ENCODE assay signal across 11 cellular contexts in the genomic region with DNA sequence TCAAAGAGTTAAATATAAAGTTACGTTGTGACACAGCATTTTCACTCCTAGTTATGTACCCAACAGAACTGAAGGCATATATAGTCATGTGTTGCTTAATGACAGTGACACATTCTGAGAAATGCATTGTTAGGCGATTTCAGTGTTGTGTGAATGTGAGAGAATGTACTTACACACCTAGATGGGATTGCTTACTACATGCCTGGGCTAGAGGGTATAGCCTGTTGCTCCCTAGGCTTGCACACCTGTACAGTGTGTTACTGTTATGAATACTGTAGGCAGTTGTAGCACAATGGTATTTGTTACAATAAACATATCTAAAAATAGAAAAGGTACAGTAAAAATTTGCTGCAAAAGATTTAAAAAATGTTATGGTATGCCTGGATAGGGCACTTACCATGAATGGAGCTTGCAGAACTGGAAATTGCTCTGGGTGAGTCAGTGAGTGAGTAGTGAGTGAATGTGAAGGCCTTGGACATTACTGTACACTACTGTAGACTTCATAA.
A peak's percentile ranks its signal among the peaks of the same experiment; 100 is the strongest.
DNase-seq lines count a peak whose midpoint lies in the region; ATAC-seq and TF ChIP-seq lines count a peak whose summit lies in the region.
"Had no signal": no experiment of that assay in that cellular context is flagged by ENCODE, and none has a peak within 500 bp of the region (broad histone marks: within the 10 kb centered on the region; RNA-seq: fewer than 3 reads in every experiment).

No MANE protein-coding gene starts in this region.

- no peak overlapping the region for H3K4me3 Mint-ChIP-seq in CD8-positive, alpha-beta memory T cell
- H3K4me3 Mint-ChIP-seq: neural crest cell had no signal

- H2BK15ac ChIP-seq in mesenchymal stem cell (ENCODE audit: low read depth, poor library complexity, severe bottlenecking): no peak overlapping the region

- H2BK5ac ChIP-seq in mesenchymal stem cell (ENCODE audit: low read depth, low read length, poor library complexity, severe bottlenecking): no peak overlapping the region

- no peaks in the 10 kb centered on the region for H3K9me3 Mint-ChIP-seq in CD8-positive, alpha-beta memory T cell
- H3K9me3 Mint-ChIP-seq: neural crest cell had no signal

- H3K36me3 Mint-ChIP-seq in CD8-positive, alpha-beta memory T cell: peaks cover 0 to 7% (median 3%) of the 10 kb centered on the region in 3 donors

- WGBS in mesenchymal stem cell: 48% methylated on average over 1 of the region's 2 CpGs

- H3K9me3 ChIP-seq in mesenchymal stem cell (ENCODE audit: control insufficient read depth, low read length): no peaks in the 10 kb centered on the region
- H3K9me3 ChIP-seq in tibial artery: no peaks in the 10 kb centered on the region
- no peaks in the 10 kb centered on the region for H3K9me3 ChIP-seq in CD8-positive, alpha-beta memory T cell (ENCODE audit: low read length)

- peak overlapping the region in 1 of 2 experiments; percentile 43 for H3K18ac ChIP-seq in mesenchymal stem cell (ENCODE audit: low read depth in 1 of 2, low read length in 2 of 2)

- POLR2A ChIA-PET in RWPE1 (lab: Yijun Ruan, JAX; ENCODE audit: low non-redundant PET): interaction anchor here (0.6 kb wide), 1 partner anchor 428 kb away, joined by 3 read pairs; no protein-coding TSS in a partner anchor
- POLR2A ChIA-PET in CD8-positive, alpha-beta memory T cell (lab: Charles Lee): no interaction called here

- intact Hi-C loops in tibial artery (cut with DNase I; ENCODE audit: low total_unique reads): no loop called here

- no peak overlapping the region for H4K8ac ChIP-seq in mesenchymal stem cell (ENCODE audit: low read length)

- H3K27ac Mint-ChIP-seq in CD8-positive, alpha-beta memory T cell: peak overlapping the region in 1 of 8 donors; percentile 23

- no peaks in the 10 kb centered on the region for H3K4me1 Mint-ChIP-seq in CD8-positive, alpha-beta memory T cell
- H3K4me1 Mint-ChIP-seq: neural crest cell had no signal

- DNase-seq in RWPE1 (ENCODE audit: low spot score): peak; percentile 36
- DNase-seq in mesenchymal stem cell: peak; percentile 54
- no peak for DNase-seq in NCI-H2081 (lab: John Stamatoyannopoulos, UW)
- DNase-seq in NCI-H146 treated with DMSO at 0.1 percent for 48 hours (lab: John Stamatoyannopoulos, UW; ENCODE audit: unreplicated experiment): no peak
- no peak for DNase-seq in tibial artery
- DNase-seq in CD8-positive, alpha-beta memory T cell: no peak
- DNase-seq: NCI-H1436; stimulated activated naive CD4-positive, alpha-beta T cell treated with Interleukin-2 at 50 U/mL for 16 hours had no signal

- ATAC-seq in GM18858 (IDR thresholded peaks at IDR 0.05; ENCODE audit: unreplicated experiment) (peak; percentile 86), HG03066 (IDR thresholded peaks at IDR 0.05; ENCODE audit: low read depth, unreplicated experiment) (peak; percentile 81)

- peak overlapping the region; percentile 73 for H3K27ac ChIP-seq in RWPE1
- H3K27ac ChIP-seq in mesenchymal stem cell (ENCODE audit: low read length, poor library complexity, severe bottlenecking): peak overlapping the region; percentile 50
- no peak overlapping the region for H3K27ac ChIP-seq in tibial artery
- H3K27ac ChIP-seq in CD8-positive, alpha-beta memory T cell (ENCODE audit: low read depth, low read length): no peak overlapping the region

- no peak overlapping the region for H3K23ac ChIP-seq in mesenchymal stem cell (ENCODE audit: low read length in 2 of 2)

- no peak overlapping the region for H3K4me3 ChIP-seq in mesenchymal stem cell (ENCODE audit: insufficient read depth in 1 of 2, low read depth in 1 of 2, low read length in 2 of 2)
- no peak overlapping the region for H3K4me3 ChIP-seq in tibial artery
- no peak overlapping the region for H3K4me3 ChIP-seq in CD8-positive, alpha-beta memory T cell (ENCODE audit: low read length)

- H3K4me2 ChIP-seq in mesenchymal stem cell (ENCODE audit: low read length, poor library complexity, severe bottlenecking): no peak overlapping the region

- H3K36me3 ChIP-seq in mesenchymal stem cell (ENCODE audit: control insufficient read depth in 1 of 2, insufficient read depth in 2 of 2, low read depth in 1 of 2, low read length in 2 of 2) (peaks cover 0 to 13% of the 10 kb centered on the region in 2 experiments), tibial artery (no peaks in the 10 kb centered on the region)
- no peaks in the 10 kb centered on the region for H3K36me3 ChIP-seq in CD8-positive, alpha-beta memory T cell (ENCODE audit: insufficient read depth, low read length)

- no peak overlapping the region for H3K4ac ChIP-seq in mesenchymal stem cell (ENCODE audit: low read depth in 1 of 2, low read length in 2 of 2)

- H3K79me1 ChIP-seq in mesenchymal stem cell (replicated peaks; ENCODE audit: low read length, poor library complexity, severe bottlenecking): peaks cover 14% of the 10 kb centered on the region

- no peaks in the 10 kb centered on the region for H3K27me3 Mint-ChIP-seq in CD8-positive, alpha-beta memory T cell

- H2BK120ac ChIP-seq in mesenchymal stem cell (ENCODE audit: low read depth, low read length): no peak overlapping the region

- peak overlapping the region; percentile 30 for H3K9ac ChIP-seq in mesenchymal stem cell (ENCODE audit: low read length)

- H3K4me1 ChIP-seq in mesenchymal stem cell (ENCODE audit: control insufficient read depth, insufficient read depth, low read depth, low read length) (no peaks in the 10 kb centered on the region), tibial artery (no peaks in the 10 kb centered on the region)
- no peaks in the 10 kb centered on the region for H3K4me1 ChIP-seq in CD8-positive, alpha-beta memory T cell (ENCODE audit: insufficient read depth, low read length)

- H4K91ac ChIP-seq in mesenchymal stem cell (ENCODE audit: low read length): no peak overlapping the region

- H3K27me3 ChIP-seq in mesenchymal stem cell (ENCODE audit: control insufficient read depth in 1 of 2, insufficient read depth in 1 of 2, low read length in 2 of 2): no peaks in the 10 kb centered on the region
- no peaks in the 10 kb centered on the region for H3K27me3 ChIP-seq in tibial artery
- no peaks in the 10 kb centered on the region for H3K27me3 ChIP-seq in CD8-positive, alpha-beta memory T cell (ENCODE audit: insufficient read depth, low read length, poor library complexity, severe bottlenecking)

- no peak overlapping the region for H2BK12ac ChIP-seq in mesenchymal stem cell (ENCODE audit: low read length in 2 of 2)

- CTCF ChIA-PET in RWPE1 (lab: Yijun Ruan, JAX): no interaction called here
- CTCF ChIA-PET in CD8-positive, alpha-beta memory T cell (lab: Charles Lee): no interaction called here

- no peak overlapping the region for H2AK5ac ChIP-seq in mesenchymal stem cell (ENCODE audit: low read length, severe bottlenecking)

- H3K14ac ChIP-seq in mesenchymal stem cell (ENCODE audit: low read length in 2 of 2): no peak overlapping the region

- TF ChIP-seq CTCF in RWPE1 (conservative IDR thresholded peaks at IDR 0.05; ENCODE audit: low read depth) (no peak), tibial artery (IDR thresholded peaks at IDR 0.05) (no peak)

- no peak overlapping the region for H2AFZ ChIP-seq in mesenchymal stem cell (ENCODE audit: low read depth, low read length)

Comparison
In these comparisons a context has a peak if more than half of its experiments do, and no peak if none do; other contexts are left out.
1. DNase-seq: peak in RWPE1 (single experiment) and mesenchymal stem cell (single experiment); none in NCI-H2081 (0 of 2), NCI-H146 treated with DMSO at 0.1 percent for 48 hours (single experiment), tibial artery (0 of 2) and CD8-positive, alpha-beta memory T cell (0 of 5).
2. H3K27ac ChIP-seq: peak in RWPE1 (single experiment) and mesenchymal stem cell (single experiment); none in tibial artery (0 of 2) and CD8-positive, alpha-beta memory T cell (single experiment).